In the genomic region with DNA sequence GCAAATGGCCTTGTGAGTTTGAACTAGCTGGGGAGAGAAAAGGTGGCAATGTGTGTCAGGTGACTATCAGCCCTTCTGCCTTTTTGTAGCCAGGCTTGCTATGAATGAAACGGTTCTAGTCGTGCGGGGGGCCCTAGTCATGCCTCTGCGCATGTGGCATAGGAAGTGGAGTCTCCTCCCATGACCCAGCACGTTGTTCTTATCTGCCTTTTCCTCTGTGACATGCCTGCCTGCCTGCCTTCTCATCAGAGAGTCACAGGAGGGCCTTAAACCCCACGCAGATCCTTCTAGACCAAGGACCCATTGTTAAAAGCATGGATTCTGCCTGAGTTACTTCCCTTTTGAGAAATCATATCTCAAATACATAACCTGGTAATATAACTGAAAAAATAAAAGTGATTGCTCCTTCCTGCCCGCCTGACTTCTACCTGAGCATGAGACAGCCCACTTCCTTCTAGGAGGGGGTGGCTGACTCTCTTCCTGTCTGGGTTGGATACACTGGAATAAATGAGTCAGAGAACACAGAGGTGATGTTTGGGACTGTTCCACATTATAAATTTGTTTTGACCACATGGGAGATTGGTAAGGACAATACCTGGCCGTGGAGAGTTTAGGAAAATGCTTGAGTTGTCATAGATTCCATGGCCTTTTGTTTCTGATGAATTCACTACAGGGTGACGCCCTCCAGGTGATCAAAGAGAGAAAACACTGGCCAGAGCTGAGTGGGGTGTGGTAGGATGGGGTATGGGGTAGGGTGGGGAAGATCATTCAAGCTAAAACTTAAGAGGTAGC, we compare ENCODE assay signal across 9 cellular contexts. TPM values are rescaled to one million over a fixed set of nuclear protein-coding genes. Genes with fewer than 3 reads are reported as not detected.
DNase-seq lines count a peak whose midpoint lies in the region; ATAC-seq and TF ChIP-seq lines count a peak whose summit lies in the region.
"Had no signal": no experiment of that assay in that cellular context is flagged by ENCODE, and none has a peak within 500 bp of the region (broad histone marks: within the 10 kb centered on the region; RNA-seq: fewer than 3 reads in every experiment).

No MANE protein-coding gene starts in this region.

- ATAC-seq in esophagus mucosa (peak; percentile 72), upper lobe of left lung (ENCODE audit: low FRiP score in 2 of 2) (no peak)

- no peak for TF ChIP-seq CTCF in upper lobe of left lung (IDR thresholded peaks at IDR 0.05)

- peak overlapping the region; percentile 21 to 92 (median 53) for H3K27ac Mint-ChIP-seq in IgD-negative memory B cell
- H3K27ac Mint-ChIP-seq in activated CD4-positive, alpha-beta memory T cell treated with anti-CD3 and anti-CD28 coated beads, Interleukin-2, amount 10 ng/mL, durations not matched to agents 7 days and 5 days = peak overlapping the region; percentile 94

- H3K36me3 ChIP-seq in upper lobe of left lung = no peaks in the 10 kb centered on the region

- no peak overlapping the region for H3K4me3 ChIP-seq in upper lobe of left lung

- H3K4me1 Mint-ChIP-seq in IgD-negative memory B cell = peaks cover 16 to 22% (median 17%) of the 10 kb centered on the region in 3 donors
- H3K4me1 Mint-ChIP-seq in activated CD4-positive, alpha-beta memory T cell treated with anti-CD3 and anti-CD28 coated beads, Interleukin-2, amount 10 ng/mL, durations not matched to agents 7 days and 5 days = peaks cover 54% of the 10 kb centered on the region

- no peaks in the 10 kb centered on the region for H3K36me3 Mint-ChIP-seq in IgD-negative memory B cell
- H3K36me3 Mint-ChIP-seq in activated CD4-positive, alpha-beta memory T cell treated with anti-CD3 and anti-CD28 coated beads, Interleukin-2, amount 10 ng/mL, durations not matched to agents 7 days and 5 days (ENCODE audit: low read depth) = peaks cover 27% of the 10 kb centered on the region

- no peaks in the 10 kb centered on the region for H3K27me3 Mint-ChIP-seq in IgD-negative memory B cell
- H3K27me3 Mint-ChIP-seq in activated CD4-positive, alpha-beta memory T cell treated with anti-CD3 and anti-CD28 coated beads, Interleukin-2, amount 10 ng/mL, durations not matched to agents 7 days and 5 days = no peaks in the 10 kb centered on the region

- H3K27ac ChIP-seq in upper lobe of left lung = no peak overlapping the region

- peaks cover 0 to 2% (median 0%) of the 10 kb centered on the region in 4 donors for H3K4me1 ChIP-seq in upper lobe of left lung

- no peak for TF ChIP-seq EP300 in upper lobe of left lung (IDR thresholded peaks at IDR 0.05)

- no peaks in the 10 kb centered on the region for H3K9me3 Mint-ChIP-seq in IgD-negative memory B cell
- H3K9me3 Mint-ChIP-seq in activated CD4-positive, alpha-beta memory T cell treated with anti-CD3 and anti-CD28 coated beads, Interleukin-2, amount 10 ng/mL, durations not matched to agents 7 days and 5 days = no peaks in the 10 kb centered on the region

- POLR2A ChIA-PET in activated CD4-positive, alpha-beta memory T cell treated with anti-CD3 and anti-CD28 coated beads, Interleukin-2, amount 10 ng/mL, durations not matched to agents 7 days and 5 days (lab: Charles Lee) = interaction anchor here (0.7 to 1.7 kb wide), 5 partner anchors 9 to 90 kb away, joined by 3 to 12 read pairs (median 3); a partner anchor contains a TSS

- H3K9me3 ChIP-seq in upper lobe of left lung = no peaks in the 10 kb centered on the region

- CTCF ChIA-PET in activated CD4-positive, alpha-beta memory T cell treated with anti-CD3 and anti-CD28 coated beads, Interleukin-2, amount 10 ng/mL, durations not matched to agents 7 days and 5 days (lab: Charles Lee) = interaction anchor here (0.6 kb wide), 1 partner anchor 86 kb away, joined by 4 read pairs; no protein-coding TSS in a partner anchor

- H3K4me3 Mint-ChIP-seq in IgD-negative memory B cell = peak overlapping the region in 3 of 4 donors; percentile 0 to 89 (median 24)
- peak overlapping the region; percentile 18 for H3K4me3 Mint-ChIP-seq in activated CD4-positive, alpha-beta memory T cell treated with anti-CD3 and anti-CD28 coated beads, Interleukin-2, amount 10 ng/mL, durations not matched to agents 7 days and 5 days

- TF ChIP-seq POLR2A in upper lobe of left lung (IDR thresholded peaks at IDR 0.05) = no peak

- WGBS in upper lobe of left lung, 2 donors = 67 to 79% methylated on average over 9 of the region's 9 CpGs

- DNase-seq in activated CD4-positive, alpha-beta memory T cell treated with anti-CD3 and anti-CD28 coated beads, Interleukin-2, amount 10 ng/mL, durations not matched to agents 7 days and 5 days = peak; percentile 77
- DNase-seq in stimulated activated CD8-positive, alpha-beta memory T cell treated with anti-CD3 and anti-CD28 coated beads, Interleukin-15, amount 100 ng/mL, for 1 hour (ENCODE audit: low read depth) = peak; percentile 44
- DNase-seq in NCI-H1930 (lab: John Stamatoyannopoulos, UW) = no peak
- DNase-seq in upper lobe of left lung = no peak
- DNase-seq in NCI-H128 (lab: John Stamatoyannopoulos, UW; ENCODE audit: unreplicated experiment) = no peak
- no peak for DNase-seq in kidney glomerular epithelial cell (lab: John Stamatoyannopoulos, UW)
- DNase-seq: midbrain had no signal

- H3K27me3 ChIP-seq in upper lobe of left lung = no peaks in the 10 kb centered on the region

RNA-seq across cellular contexts. Expression of a gene that starts 49.8 kb away (rescaled TPM):
- polyA plus RNA-seq in IgD-negative memory B cell = 0.20 TPM
- total RNA-seq in activated CD4-positive, alpha-beta memory T cell treated with anti-CD3 and anti-CD28 coated beads, Interleukin-2, amount 10 ng/mL, durations not matched to agents 7 days and 5 days = 1 to 10 TPM; 7.3 to 8.4 TPM
- total RNA-seq in esophagus mucosa (1.4 TPM), upper lobe of left lung (1 to 10 TPM in 5 of 6 donors, not detected in 1; 2.0 to 6.9 (median 4.0) TPM)

Comparison
In these comparisons a context has a peak if more than half of its experiments do, and no peak if none do; other contexts are left out.
1. DNase-seq: peak in activated CD4-positive, alpha-beta memory T cell treated with anti-CD3 and anti-CD28 coated beads, Interleukin-2, amount 10 ng/mL, durations not matched to agents 7 days and 5 days (single experiment) and stimulated activated CD8-positive, alpha-beta memory T cell treated with anti-CD3 and anti-CD28 coated beads, Interleukin-15, amount 100 ng/mL, for 1 hour (single experiment); none in NCI-H1930 (0 of 2), upper lobe of left lung (0 of 2), NCI-H128 (single experiment) and kidney glomerular epithelial cell (single experiment).